30 cellular contexts compared by ENCODE assay signal in genomic region chr2:178767099-178768060, GRCh38. TPM values are rescaled to one million over a fixed set of nuclear protein-coding genes. Genes with fewer than 3 reads are reported as not detected.
DNase-seq lines count a peak whose midpoint lies in the region; ATAC-seq, FAIRE-seq and TF ChIP-seq lines count a peak whose summit lies in the region.
"Had no signal": no experiment of that assay in that cellular context is flagged by ENCODE, and none has a peak within 500 bp of the region (broad histone marks: within the 10 kb centered on the region; RNA-seq: fewer than 3 reads in every experiment).

No MANE protein-coding gene starts in this region.

- no peaks in the 10 kb centered on the region for H3K27me3 ChIP-seq in SJCRH30
- H3K27me3 ChIP-seq in psoas muscle (ENCODE audit: insufficient read depth in 3 of 3, low read length in 2 of 3): no peaks in the 10 kb centered on the region
- H3K27me3 ChIP-seq: dorsolateral prefrontal cortex had no signal

- no peak for TF ChIP-seq CTCF in psoas muscle (IDR thresholded peaks at IDR 0.05)

- peak; percentile 13 to 34 (median 22) for ATAC-seq in psoas muscle
- ATAC-seq: activated naive CD4-positive, alpha-beta T cell treated with anti-CD3 and anti-CD28 coated beads, Interleukin-2, amount 50 U/mL, for 72 hours; K562; stimulated activated memory B cell treated with anti-CD40 and anti-IgM and Interleukin-4, amounts not matched to agents 10 μg/mL and 1 μg/mL and 100 μg/mL, for 72 hours had no signal

- WGBS in psoas muscle, 3 donors: 21 to 34% (median 23%) methylated on average over 11 of the region's 11 CpGs

- DNase-seq in DMS153 (lab: John Stamatoyannopoulos, UW) (peak; percentile 32), DMS153 treated with DMSO at 0.1 percent for 48 hours (lab: John Stamatoyannopoulos, UW; ENCODE audit: unreplicated experiment) (no peak), NCI-H1694 (lab: John Stamatoyannopoulos, UW) (peak; percentile 6), SJCRH30 (peak; percentile 79 to 92), psoas muscle (no peak), medulla oblongata (ENCODE audit: extremely low spot score) (no peak), putamen (ENCODE audit: low spot score) (no peak), urothelium cell line (ENCODE audit: low spot score) (no peak)
- DNase-seq: 8988T; activated B cell treated with CpG ODN at 0.5 μM for 24 hours; activated CD4-positive, alpha-beta T cell treated with anti-CD3 and anti-CD28 coated beads, Interleukin-2, amount 50 U/mL, for 48 hours; activated CD8-positive, alpha-beta memory T cell treated with anti-CD3 and anti-CD28 coated beads, Interleukin-2, amount 50 U/mL, for 48 hours; aorta; CD4-positive, alpha-beta memory T cell; cerebellar nuclear complex; DMS53; dorsolateral prefrontal cortex; GF-D8; left cardiac atrium; mesenchymal stem cell; MM.1S; NCI-H526; stimulated activated CD4-positive, alpha-beta T cell treated with anti-CD3 and anti-CD28 coated beads, Interleukin-4, amount 100 ng/mL, for 1 hour had no signal

- no peak for FAIRE-seq in urothelium cell line (lab: Jason Lieb, UNC)
- FAIRE-seq: endothelial cell of umbilical vein, GM18507, K562 had no signal

- H3K36me3 ChIP-seq in SJCRH30 (peaks cover 49% of the 10 kb centered on the region), psoas muscle (ENCODE audit: insufficient read depth in 1 of 2, low read depth in 1 of 2) (peaks cover 6 to 100% of the 10 kb centered on the region in 2 donors)
- H3K36me3 ChIP-seq: neutrophil had no signal

- H3K4me1 ChIP-seq in SJCRH30 (peaks cover 58% of the 10 kb centered on the region), psoas muscle (peaks cover 73% of the 10 kb centered on the region)

- H3K9me3 ChIP-seq in SJCRH30 (replicated peaks) (peaks cover 22% of the 10 kb centered on the region), psoas muscle (no peaks in the 10 kb centered on the region)
- H3K9me3 ChIP-seq: neutrophil had no signal

- intact Hi-C loops in psoas muscle (cut with DNase I): no loop called here

- H3K4me3 ChIP-seq in SJCRH30 (peak overlapping the region; percentile 0; the same call in 1 of the 2 replicates), psoas muscle (no peak overlapping the region)
- H3K4me3 ChIP-seq: dorsolateral prefrontal cortex, K562 had no signal

- H3K27ac ChIP-seq in SJCRH30 (peak overlapping the region; percentile 98), psoas muscle (peak overlapping the region; percentile 53)
- H3K27ac ChIP-seq: dorsolateral prefrontal cortex, neutrophil had no signal

RNA-seq across cellular contexts. Expression of gene TTN, which starts 39.8 kb away (rescaled TPM):
- total RNA-seq in SJCRH30 (2014; rRNA removed; shearing (Covaris generic)): 26.2 and 35.0 TPM in 2 replicates
- 1,000 to 10,000 TPM; 4,462 to 7,650 (median 6,674) TPM for total RNA-seq in psoas muscle
- polyA plus RNA-seq in psoas muscle: 100 to 1,000 TPM; 137 to 248 (median 173) TPM
- total RNA-seq: H4 had no signal

Comparison
In these comparisons a context has a peak if more than half of its experiments do, and no peak if none do; other contexts are left out.
1. DNase-seq: peak in DMS153 (single experiment), NCI-H1694 (single experiment) and SJCRH30 (2 of 2); none in DMS153 treated with DMSO at 0.1 percent for 48 hours (single experiment), psoas muscle (0 of 2), medulla oblongata (single experiment), putamen (single experiment) and urothelium cell line (single experiment).
2. RNA of gene TTN, which starts 39.8 kb away (total RNA-seq): 4,462 to 7,650 TPM in psoas muscle; 26.2 to 35.0 TPM in SJCRH30; every median in the first group is over 100 times any median in the second.